ENCODE assay signal across 22 cellular contexts in genomic region chr6:41746068-41746467, GRCh38. TPM values are rescaled to one million over a fixed set of nuclear protein-coding genes. Genes with fewer than 3 reads are reported as not detected.
DNase-seq lines count a peak whose midpoint lies in the region; FAIRE-seq and TF ChIP-seq lines count a peak whose summit lies in the region.
"Had no signal": no experiment of that assay in that cellular context is flagged by ENCODE, and none has a peak within 500 bp of the region (broad histone marks: within the 10 kb centered on the region; RNA-seq: fewer than 3 reads in every experiment).

No MANE protein-coding gene starts in this region.

- H3K27me3 ChIP-seq in mucosa of stomach (ENCODE audit: control insufficient read depth, insufficient read depth, low read length) (no peaks in the 10 kb centered on the region), stomach (no peaks in the 10 kb centered on the region)
- H3K27me3 ChIP-seq: BE2C had no signal

- intact Hi-C loops in kidney (cut with DNase I), result no loop called here
- intact Hi-C loops in stomach (cut with DNase I; ENCODE audit: low total_unique reads), result no loop called here

- H3K4me3 ChIP-seq in kidney (ENCODE audit: low read length in 2 of 2), result no peak overlapping the region
- H3K4me3 ChIP-seq in mucosa of stomach (ENCODE audit: low read length), result peak overlapping the region; percentile 29
- H3K4me3 ChIP-seq in stomach, result peak overlapping the region; percentile 30 to 50 (median 46)
- H3K4me3 ChIP-seq: GM23248, HAP-1 had no signal

- DNase-seq in kidney (peak; percentile 22), stomach (no peak), T1000 (lab: John Stamatoyannopoulos, UW) (no peak), NCI-H1092 treated with DMSO at 0.1 percent for 48 hours (lab: John Stamatoyannopoulos, UW) (no peak)
- no peak for DNase-seq in stimulated activated CD8-positive, alpha-beta memory T cell treated with anti-CD3 and anti-CD28 coated beads, Interleukin-4, amount 100 ng/mL, for 48 hours
- DNase-seq: ACHN; BE2C; C1 segment of cervical spinal cord; Caco-2; CD4-positive, alpha-beta T cell; GM23248 had no signal

- H3K9me3 ChIP-seq in kidney (ENCODE audit: control insufficient read depth in 1 of 2, low read length in 2 of 2) (no peaks in the 10 kb centered on the region), mucosa of stomach (ENCODE audit: control insufficient read depth, low read length) (no peaks in the 10 kb centered on the region), stomach (no peaks in the 10 kb centered on the region)
- H3K9me3 ChIP-seq: BE2C, Caco-2, HAP-1 had no signal

- no peak overlapping the region for H3K27ac ChIP-seq in kidney (ENCODE audit: low read depth in 2 of 2, low read length in 2 of 2)
- H3K27ac ChIP-seq in stomach, result peak overlapping the region; percentile 58 to 81 (median 75)
- H3K27ac ChIP-seq: GM23248, HL-60 had no signal

- FAIRE-seq in kidney (lab: Jason Lieb, UNC), result no peak
- FAIRE-seq: A204.1, D721Med, G401.6, GM12891, GM19239 had no signal

- no peak for TF ChIP-seq EP300 in stomach (IDR thresholded peaks at IDR 0.05)

- peak in 1 of 4 donors; percentile 4 for TF ChIP-seq POLR2A in stomach (IDR thresholded peaks at IDR 0.05)

- TF ChIP-seq CTCF in kidney (IDR thresholded peaks at IDR 0.05; ENCODE audit: borderline replicate concordance, extremely low read depth, insufficient read depth), result no peak
- TF ChIP-seq CTCF in stomach (IDR thresholded peaks at IDR 0.05), result no peak

- H3K9ac ChIP-seq in kidney (ENCODE audit: low read length in 2 of 2) (no peak overlapping the region), mucosa of stomach (ENCODE audit: low read length) (peak overlapping the region; percentile 79)
- H3K9ac ChIP-seq: GM23248 had no signal

- 35 to 55% (median 50%) methylated on average over 10 of the region's 10 CpGs for WGBS in stomach, 5 donors

- no peaks in the 10 kb centered on the region for H3K36me3 ChIP-seq in kidney (ENCODE audit: control insufficient read depth in 1 of 2, insufficient read depth in 2 of 2, low read length in 2 of 2)
- no peaks in the 10 kb centered on the region for H3K36me3 ChIP-seq in mucosa of stomach (ENCODE audit: control insufficient read depth, insufficient read depth, low read length)
- H3K36me3 ChIP-seq in stomach, result peaks cover 0 to 32% (median 4%) of the 10 kb centered on the region in 4 donors
- H3K36me3 ChIP-seq: BE2C, HAP-1 had no signal

- H3K4me1 ChIP-seq in kidney (ENCODE audit: control insufficient read depth in 1 of 2, insufficient read depth in 1 of 2, low read depth in 1 of 2, low read length in 2 of 2) (no peaks in the 10 kb centered on the region), mucosa of stomach (ENCODE audit: control insufficient read depth, insufficient read depth, low read length) (peaks cover 65% of the 10 kb centered on the region), stomach (peaks cover 9 to 34% (median 28%) of the 10 kb centered on the region in 4 donors)
- H3K4me1 ChIP-seq: HAP-1 had no signal

RNA-seq across cellular contexts. Expression of gene PGC, which starts 1.1 kb away (rescaled TPM):
- total RNA-seq in kidney (not detected), stomach (over 10,000 TPM in 1 of 5 donors, 1,000 to 10,000 TPM in 3, 100 to 1,000 TPM in 1; 101 to 32,926 (median 1,172) TPM)
- polyA plus RNA-seq in kidney (ENCODE audit: insufficient read depth, low read depth, low replicate concordance) (0.39 TPM), stomach (over 10,000 TPM in 2 of 3 donors, 1,000 to 10,000 TPM in 1; 8,432 to 48,206 (median 26,682) TPM)
- total RNA-seq: CD4-positive, alpha-beta T cell; GM23248; H4; HT1080 had no signal
- polyA plus RNA-seq: GM23248, IgD-negative memory B cell had no signal

RNA-seq across cellular contexts. Expression of gene TFEB, which starts 10.7 kb away (rescaled TPM):
- total RNA-seq in kidney (50.7 TPM), stomach (100 to 1,000 TPM in 1 of 5 donors, 10 to 100 TPM in 2, 1 to 10 TPM in 2; 6.4 to 130 (median 12.9) TPM)
- polyA plus RNA-seq in kidney (ENCODE audit: insufficient read depth, low read depth, low replicate concordance) (51.0 TPM), stomach (10 to 100 TPM; 12.1 to 19.5 (median 14.0) TPM)

RNA-seq across cellular contexts. Expression of gene FRS3, which starts 33.6 kb away (rescaled TPM):
- total RNA-seq in kidney, result 7.0 TPM
- polyA plus RNA-seq in kidney (ENCODE audit: insufficient read depth, low read depth, low replicate concordance), result 5.3 TPM
- 10 to 100 TPM in 1 of 5 donors, 1 to 10 TPM in 3, under 1 TPM in 1; 0.29 to 22.2 (median 3.1) TPM for total RNA-seq in stomach
- polyA plus RNA-seq in stomach, result 1 to 10 TPM; 2.9 to 4.4 (median 4.1) TPM

RNA-seq across cellular contexts. Expression of gene PRICKLE4, which starts 34.5 kb away (rescaled TPM):
- total RNA-seq in kidney, result 6.5 TPM
- polyA plus RNA-seq in kidney (ENCODE audit: insufficient read depth, low read depth, low replicate concordance), result 1.4 TPM
- total RNA-seq in stomach, result 10 to 100 TPM in 3 of 5 donors, 1 to 10 TPM in 2; 4.4 to 77.0 (median 27.8) TPM
- polyA plus RNA-seq in stomach, result 1 to 10 TPM in 2 of 3 donors, not detected in 1; 1.9 to 4.8 TPM
- total RNA-seq: CD4-positive, alpha-beta T cell; H4 had no signal
- polyA plus RNA-seq: GM23248, IgD-negative memory B cell had no signal

RNA-seq across cellular contexts. Expression of gene TOMM6, which starts 41.4 kb away (rescaled TPM):
- total RNA-seq in kidney (150 TPM), stomach (100 to 1,000 TPM in 2 of 5 donors, 10 to 100 TPM in 3; 11.9 to 159 (median 68.7) TPM)
- polyA plus RNA-seq in kidney (ENCODE audit: insufficient read depth, low read depth, low replicate concordance) (479 TPM), stomach (100 to 1,000 TPM; 308 to 343 (median 323) TPM)

Comparison
In these comparisons a context has a peak if more than half of its experiments do, and no peak if none do; other contexts are left out.
1. H3K27ac ChIP-seq: peak in stomach (5 of 5); none in kidney (0 of 2).
2. H3K4me3 ChIP-seq: peak in mucosa of stomach (single experiment) and stomach (4 of 4); none in kidney (0 of 2).
3. RNA of gene PGC, which starts 1.1 kb away (total RNA-seq): 101 to 32,926 TPM in stomach; not detected in kidney (single experiment); every median in the first group is over 100 times any median in the second.